ENCODE assay signal across 22 cellular contexts in the genomic region with DNA sequence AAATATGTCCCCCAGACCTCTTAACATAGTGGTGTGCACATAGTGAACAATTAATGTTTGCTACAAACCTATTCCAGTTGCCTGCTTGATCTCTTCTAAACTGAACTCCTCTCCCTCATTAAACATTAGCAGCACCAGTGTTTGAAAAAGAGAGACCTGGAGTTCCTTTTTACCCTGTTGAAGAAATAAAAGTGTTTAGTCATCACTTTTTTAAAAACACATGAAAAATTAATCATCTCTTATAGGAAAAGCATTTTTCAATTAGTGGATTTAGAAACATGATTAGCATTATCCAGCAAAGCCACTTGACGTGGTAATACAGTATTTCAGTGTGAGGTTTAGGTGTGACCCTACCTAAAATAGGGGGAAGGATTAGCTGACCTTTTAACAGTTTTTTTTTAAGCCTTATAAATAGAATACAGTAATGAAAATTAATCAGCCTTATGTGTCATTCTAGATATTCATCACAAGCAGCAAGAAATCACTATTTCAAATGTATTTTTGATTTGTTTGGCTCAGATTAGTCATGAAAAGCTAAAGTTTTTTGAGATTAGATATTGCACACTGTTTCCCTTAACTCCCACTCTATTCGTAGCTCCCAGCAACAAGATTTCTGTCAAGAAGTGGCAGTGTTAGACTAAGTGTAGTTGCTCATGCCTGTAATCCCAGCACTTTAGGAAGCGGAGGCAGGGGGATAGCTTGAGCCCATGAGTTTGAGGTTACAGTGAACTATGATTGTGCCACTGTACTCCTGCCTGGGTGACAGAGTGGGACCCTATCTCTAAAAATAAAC. TPM values are rescaled to one million over a fixed set of nuclear protein-coding genes. Genes with fewer than 3 reads are reported as not detected.
A peak's percentile ranks its signal among the peaks of the same experiment; 100 is the strongest.
DNase-seq lines count a peak whose midpoint lies in the region; ATAC-seq, FAIRE-seq and TF ChIP-seq lines count a peak whose summit lies in the region.
"Had no signal": no experiment of that assay in that cellular context is flagged by ENCODE, and none has a peak within 500 bp of the region (broad histone marks: within the 10 kb centered on the region; RNA-seq: fewer than 3 reads in every experiment).

No MANE protein-coding gene starts in this region.

- no peak overlapping the region for H4K91ac ChIP-seq in IMR-90 (ENCODE audit: insufficient read depth, low read depth, low read length)

- CTCF ChIA-PET in activated naive CD4-positive, alpha-beta T cell treated with anti-CD3 and anti-CD28 coated beads, Interleukin-2, amount 10 ng/mL, durations not matched to agents 7 days and 5 days (lab: Charles Lee): no interaction called here
- CTCF ChIA-PET in IMR-90 (lab: Yijun Ruan, JAX) (no interaction called here), K562 (lab: Yijun Ruan, JAX; ENCODE audit: low intra/inter-chr PET ratio) (no interaction called here), WTC11 (lab: Charles Lee) (no interaction called here)

- no peak overlapping the region for H3K4ac ChIP-seq in IMR-90 (ENCODE audit: low read depth, low read length)

- no peaks in the 10 kb centered on the region for H3K79me2 ChIP-seq in K562 (ENCODE audit: control insufficient read depth, insufficient read depth, low read length)

- no peak overlapping the region for H2BK15ac ChIP-seq in IMR-90 (ENCODE audit: low read depth, low read length)

- no peaks in the 10 kb centered on the region for H4K20me1 ChIP-seq in IMR-90 (ENCODE audit: insufficient read depth, low read length)
- no peaks in the 10 kb centered on the region for H4K20me1 ChIP-seq in K562 (replicated peaks; ENCODE audit: control insufficient read depth, insufficient read depth, low read length)

- DNase-seq in activated naive CD4-positive, alpha-beta T cell treated with anti-CD3 and anti-CD28 coated beads, Interleukin-2, amount 10 ng/mL, durations not matched to agents 7 days and 5 days: no peak
- DNase-seq in IMR-90 (no peak), K562 (ENCODE audit: extremely low read depth in 1 of 4, low spot score in 3 of 4) (no peak), dermis blood vessel endothelial cell (no peak), WTC11 (ENCODE audit: low spot score) (no peak)
- DNase-seq in stimulated activated effector memory CD8-positive, alpha-beta T cell treated with anti-CD3 and anti-CD28 coated beads, Interleukin-12 subunit alpha, Interleukin-12 subunit beta, amount 100 ng/mL, for 72 hours (ENCODE audit: low spot score in 2 of 2): no peak
- DNase-seq: Caco-2; CD8-positive, alpha-beta T cell; KG1; MM.1S; NCI-H2029; NCI-H446 treated with DMSO at 0.1 percent for 48 hours; NCI-H526; NCI-H82; NK-92 treated with Interleukin-12 subunit alpha and Interleukin-12 subunit beta, amount 100 ng/mL, for 24 hours; PC-3; SK-N-SH had no signal

- WGBS in IMR-90 (ENCODE audit: extremely low coverage in 2 of 2, insufficient read length in 1 of 2), 2 experiments: no CpG with 5 or more reads among the region's 3 CpGs
- WGBS in K562 (ENCODE audit: insufficient coverage, low coverage, missing lambda C conversion rate): 91% methylated on average over 3 of the region's 3 CpGs

- H3K4me3 ChIP-seq in IMR-90 (ENCODE audit: insufficient read depth, low read depth, low read length) (no peak overlapping the region), K562 (no peak overlapping the region)

- H3K27me3 ChIP-seq in IMR-90 (ENCODE audit: control insufficient read depth, insufficient read depth, low read length): no peaks in the 10 kb centered on the region
- H3K27me3 ChIP-seq in K562 (ENCODE audit: control insufficient read depth in 2 of 2, insufficient read depth in 2 of 2, low read length in 2 of 2): no peaks in the 10 kb centered on the region

- H3K36me3 ChIP-seq in IMR-90 (ENCODE audit: control insufficient read depth, insufficient read depth, low read length) (peaks cover 11% of the 10 kb centered on the region), K562 (ENCODE audit: control insufficient read depth, insufficient read depth, low read length) (peaks cover 91% of the 10 kb centered on the region; the same call in 2 of the 3 replicates)

- no peak overlapping the region for H4K5ac ChIP-seq in IMR-90 (ENCODE audit: low read depth, low read length)

- no peaks in the 10 kb centered on the region for H3K9me3 Mint-ChIP-seq in activated naive CD4-positive, alpha-beta T cell treated with anti-CD3 and anti-CD28 coated beads, Interleukin-2, amount 50 U/mL, for 24 hours
- no peaks in the 10 kb centered on the region for H3K9me3 Mint-ChIP-seq in activated naive CD4-positive, alpha-beta T cell treated with anti-CD3 and anti-CD28 coated beads, Interleukin-2, amount 10 ng/mL, durations not matched to agents 7 days and 5 days
- H3K9me3 Mint-ChIP-seq in stimulated activated effector memory CD8-positive, alpha-beta T cell treated with anti-CD3 and anti-CD28 coated beads, Interleukin-12 subunit alpha, Interleukin-12 subunit beta, amount 100 ng/mL, for 72 hours: no peaks in the 10 kb centered on the region
- H3K9me3 Mint-ChIP-seq in WTC11: no peaks in the 10 kb centered on the region
- H3K9me3 Mint-ChIP-seq: CD8-positive, alpha-beta T cell had no signal

- no peak overlapping the region for H3K4me3 Mint-ChIP-seq in activated naive CD4-positive, alpha-beta T cell treated with anti-CD3 and anti-CD28 coated beads, Interleukin-2, amount 50 U/mL, for 24 hours
- no peak overlapping the region for H3K4me3 Mint-ChIP-seq in activated naive CD4-positive, alpha-beta T cell treated with anti-CD3 and anti-CD28 coated beads, Interleukin-2, amount 10 ng/mL, durations not matched to agents 7 days and 5 days
- H3K4me3 Mint-ChIP-seq in stimulated activated effector memory CD8-positive, alpha-beta T cell treated with anti-CD3 and anti-CD28 coated beads, Interleukin-12 subunit alpha, Interleukin-12 subunit beta, amount 100 ng/mL, for 72 hours: no peak overlapping the region
- no peak overlapping the region for H3K4me3 Mint-ChIP-seq in WTC11
- H3K4me3 Mint-ChIP-seq: B cell; CD8-positive, alpha-beta T cell had no signal

- no peak for ATAC-seq in IMR-90 (ENCODE audit: low read depth)
- ATAC-seq in K562: no peak
- no peak for ATAC-seq in stimulated activated effector memory CD8-positive, alpha-beta T cell treated with anti-CD3 and anti-CD28 coated beads, Interleukin-12 subunit alpha, Interleukin-12 subunit beta, amount 100 ng/mL, for 72 hours
- ATAC-seq in WTC11: no peak
- ATAC-seq: CD8-positive, alpha-beta T cell; HCT116; PC-3 had no signal

- no peak for TF ChIP-seq EP300 in K562 (IDR thresholded peaks at IDR 0.05; ENCODE audit: low read length)

- H2BK5ac ChIP-seq in IMR-90 (ENCODE audit: low read depth, low read length, poor library complexity, severe bottlenecking): no peak overlapping the region

- no peak overlapping the region for H3K18ac ChIP-seq in IMR-90 (ENCODE audit: low read depth, low read length)

- H3K56ac ChIP-seq in IMR-90 (ENCODE audit: extremely low read depth, insufficient read depth, low read length): no peak overlapping the region

- intact Hi-C loops in IMR-90 (cut with micrococcal nuclease) (no loop called here), K562 (cut with micrococcal nuclease) (no loop called here)

- H3K4me1 Mint-ChIP-seq in activated naive CD4-positive, alpha-beta T cell treated with anti-CD3 and anti-CD28 coated beads, Interleukin-2, amount 50 U/mL, for 24 hours: no peaks in the 10 kb centered on the region
- H3K4me1 Mint-ChIP-seq in activated naive CD4-positive, alpha-beta T cell treated with anti-CD3 and anti-CD28 coated beads, Interleukin-2, amount 10 ng/mL, durations not matched to agents 7 days and 5 days: no peaks in the 10 kb centered on the region
- no peaks in the 10 kb centered on the region for H3K4me1 Mint-ChIP-seq in stimulated activated effector memory CD8-positive, alpha-beta T cell treated with anti-CD3 and anti-CD28 coated beads, Interleukin-12 subunit alpha, Interleukin-12 subunit beta, amount 100 ng/mL, for 72 hours
- no peaks in the 10 kb centered on the region for H3K4me1 Mint-ChIP-seq in WTC11

- no peak overlapping the region for H3K9ac ChIP-seq in IMR-90 (ENCODE audit: low read depth, low read length)
- no peak overlapping the region for H3K9ac ChIP-seq in K562 (ENCODE audit: insufficient read depth in 1 of 2, low read depth in 2 of 2, low read length in 2 of 2)
- H3K9ac ChIP-seq: SK-N-SH had no signal

- H2AFZ ChIP-seq in IMR-90 (replicated peaks; ENCODE audit: low read length, poor library complexity) (no peak overlapping the region), K562 (ENCODE audit: low read depth, low read length) (no peak overlapping the region)

- TF ChIP-seq RAD21 in IMR-90 (IDR thresholded peaks at IDR 0.05; ENCODE audit: low read length): no peak
- no peak for TF ChIP-seq RAD21 in K562 (CRISPR knock-in tag; conservative IDR thresholded peaks at IDR 0.05 in 1 of 2, IDR thresholded peaks at IDR 0.05 in 1 of 2)

- no peak for TF ChIP-seq CTCF in IMR-90 (conservative IDR thresholded peaks at IDR 0.05; ENCODE audit: low read depth, low read length)
- no peak for TF ChIP-seq CTCF in K562 (IDR thresholded peaks at IDR 0.05 in 2 of 3, conservative IDR thresholded peaks at IDR 0.05 in 1 of 3; ENCODE audit: insufficient read depth in 2 of 3, low read depth in 1 of 3, low read length in 3 of 3)
- no peak for TF ChIP-seq CTCF in WTC11 (IDR thresholded peaks at IDR 0.05)

- peak overlapping the region; percentile 86 for H3K27ac Mint-ChIP-seq in activated naive CD4-positive, alpha-beta T cell treated with anti-CD3 and anti-CD28 coated beads, Interleukin-2, amount 50 U/mL, for 24 hours
- H3K27ac Mint-ChIP-seq in activated naive CD4-positive, alpha-beta T cell treated with anti-CD3 and anti-CD28 coated beads, Interleukin-2, amount 10 ng/mL, durations not matched to agents 7 days and 5 days: no peak overlapping the region
- H3K27ac Mint-ChIP-seq in stimulated activated effector memory CD8-positive, alpha-beta T cell treated with anti-CD3 and anti-CD28 coated beads, Interleukin-12 subunit alpha, Interleukin-12 subunit beta, amount 100 ng/mL, for 72 hours: peak overlapping the region; percentile 61
- no peak overlapping the region for H3K27ac Mint-ChIP-seq in WTC11
- H3K27ac Mint-ChIP-seq: CD8-positive, alpha-beta T cell had no signal

- H3K9me3 ChIP-seq in IMR-90 (ENCODE audit: control insufficient read depth, insufficient read depth, low read length) (no peaks in the 10 kb centered on the region), K562 (replicated peaks; ENCODE audit: control insufficient read depth, insufficient read depth, low read depth, low read length) (no peaks in the 10 kb centered on the region)
- H3K9me3 ChIP-seq: Caco-2, SK-N-SH had no signal

- H3K4me1 ChIP-seq in IMR-90 (ENCODE audit: control insufficient read depth, insufficient read depth, low read length) (no peaks in the 10 kb centered on the region), K562 (replicated peaks in 1 of 2; ENCODE audit: control insufficient read depth in 2 of 2, insufficient read depth in 2 of 2, low read length in 2 of 2) (no peaks in the 10 kb centered on the region)
- H3K4me1 ChIP-seq: Caco-2 had no signal

- H2BK120ac ChIP-seq in IMR-90 (ENCODE audit: low read depth, low read length): no peak overlapping the region

- BruUV-seq in IMR-90 (replicated peaks; lab: Mats Ljungman, UMichigan) (no TSS peak), K562 (replicated peaks; lab: Mats Ljungman, UMichigan) (no TSS peak)

- H3K27ac ChIP-seq in IMR-90 (ENCODE audit: insufficient read depth, low read length) (no peak overlapping the region), K562 (ENCODE audit: extremely low read depth, low read depth, low read length) (no peak overlapping the region)
- H3K27ac ChIP-seq: C4-2B had no signal

- H3K36me3 Mint-ChIP-seq in activated naive CD4-positive, alpha-beta T cell treated with anti-CD3 and anti-CD28 coated beads, Interleukin-2, amount 50 U/mL, for 24 hours: peaks cover 9% of the 10 kb centered on the region
- peaks cover 28% of the 10 kb centered on the region for H3K36me3 Mint-ChIP-seq in activated naive CD4-positive, alpha-beta T cell treated with anti-CD3 and anti-CD28 coated beads, Interleukin-2, amount 10 ng/mL, durations not matched to agents 7 days and 5 days
- H3K36me3 Mint-ChIP-seq in stimulated activated effector memory CD8-positive, alpha-beta T cell treated with anti-CD3 and anti-CD28 coated beads, Interleukin-12 subunit alpha, Interleukin-12 subunit beta, amount 100 ng/mL, for 72 hours: peaks cover 92% of the 10 kb centered on the region
- peaks cover 32% of the 10 kb centered on the region for H3K36me3 Mint-ChIP-seq in WTC11

- no peaks in the 10 kb centered on the region for H3K27me3 Mint-ChIP-seq in activated naive CD4-positive, alpha-beta T cell treated with anti-CD3 and anti-CD28 coated beads, Interleukin-2, amount 50 U/mL, for 24 hours
- no peaks in the 10 kb centered on the region for H3K27me3 Mint-ChIP-seq in activated naive CD4-positive, alpha-beta T cell treated with anti-CD3 and anti-CD28 coated beads, Interleukin-2, amount 10 ng/mL, durations not matched to agents 7 days and 5 days
- no peaks in the 10 kb centered on the region for H3K27me3 Mint-ChIP-seq in WTC11 (ENCODE audit: low read depth)
- H3K27me3 Mint-ChIP-seq: B cell had no signal

- no peak overlapping the region for H2AK9ac ChIP-seq in IMR-90 (replicated peaks; ENCODE audit: low read depth, low read length, poor library complexity)

- H3K4me2 ChIP-seq in IMR-90 (ENCODE audit: low read depth, low read length) (no peak overlapping the region), K562 (ENCODE audit: insufficient read depth, low read length) (no peak overlapping the region)
- H3K4me2 ChIP-seq: SK-N-SH had no signal

- H3K23ac ChIP-seq in IMR-90 (ENCODE audit: low read depth, low read length): no peak overlapping the region

- in situ Hi-C loops in IMR-90 (cut with MboI; ENCODE audit: low sequenced_read_pairs): no loop called here
- in situ Hi-C loops in K562 (cut with MboI): no loop called here

- dilution Hi-C loops in IMR-90 (cut with HindIII; ENCODE audit: low sequenced_read_pairs, unreplicated experiment): no loop called here

- no peaks in the 10 kb centered on the region for H3K9me1 ChIP-seq in IMR-90 (ENCODE audit: insufficient read depth, low read length)
- no peaks in the 10 kb centered on the region for H3K9me1 ChIP-seq in K562 (ENCODE audit: control insufficient read depth, insufficient read depth, low read length)

- no peak overlapping the region for H4K8ac ChIP-seq in IMR-90 (ENCODE audit: low read depth in 2 of 2, low read length in 2 of 2)

- H3K14ac ChIP-seq in IMR-90 (replicated peaks; ENCODE audit: low read depth, low read length): no peak overlapping the region

- no peak overlapping the region for H2AK5ac ChIP-seq in IMR-90 (ENCODE audit: low read depth, low read length)

- H3K79me1 ChIP-seq in IMR-90 (ENCODE audit: low read depth in 1 of 2, low read length in 2 of 2): no peaks in the 10 kb centered on the region

- H2BK20ac ChIP-seq in IMR-90 (ENCODE audit: low read depth, low read length): no peak overlapping the region

- TF ChIP-seq POLR2A in IMR-90 (IDR thresholded peaks at IDR 0.05; ENCODE audit: low read depth, low read length) (no peak), K562 (conservative IDR thresholded peaks at IDR 0.05) (no peak)

- POLR2A ChIA-PET in IMR-90 (lab: Charles Lee; ENCODE audit: unreplicated experiment) (no interaction called here), K562 (lab: Yijun Ruan, JAX) (no interaction called here), WTC11 (lab: Charles Lee) (no interaction called here)

- FAIRE-seq in K562 (lab: Jason Lieb, UNC): no peak
- FAIRE-seq: G401.6 had no signal

RNA-seq across cellular contexts. Expression of a gene that starts 26.2 kb away (rescaled TPM):
- total RNA-seq in IMR-90 (2012; rRNA removed) (19.4 and 33.1 TPM in 2 replicates), K562 (2014; rRNA removed) (14.7 and 15.0 TPM in 2 replicates), K562 (2014; rRNA removed; fragmentation: Illumina TruSeq; extraction: Trizol) (41.5 and 49.0 TPM in 2 replicates), K562 (2015; rRNA removed; fragmentation: Illumina TruSeq; extraction: Trizol) (35.4 and 37.5 TPM in 2 replicates), K562 (2021) (40.9 and 43.2 TPM in 2 replicates), dermis blood vessel endothelial cell (39.3 and 92.6 TPM in 2 replicates), WTC11 (2021) (38.9 to 42.3 TPM (median 42.3 TPM) in 3 replicates)
- polyA plus RNA-seq in IMR-90 (2012; rRNA removed) (21.1 and 30.9 TPM in 2 replicates), K562 (2011; rRNA removed) (41.7 and 51.7 TPM in 2 replicates), K562 (2014; fragmentation: Illumina TruSeq; extraction: Trizol) (33.9 and 39.0 TPM in 2 replicates), K562 (2014; fragmentation: Nextera tagmentation; extraction: Ambion mirVana) (10 to 100 TPM; 15.5 to 23.6 TPM), K562 (2014; rRNA removed) (25.8 and 33.5 TPM in 2 replicates)
- 9.7 and 11.3 TPM in 2 replicates for polyA plus RNA-seq in IMR-90 (2012; cell fraction: cytosol; rRNA removed)
- polyA plus RNA-seq in IMR-90 (2012; cell fraction: nucleus; rRNA removed; ENCODE audit: low replicate concordance): 22.0 and 63.6 TPM in 2 replicates
- total RNA-seq in K562 (2011; cell fraction: chromatin; rRNA removed; ENCODE audit: low replicate concordance): 26.9 and 40.8 TPM in 2 replicates
- 6.5 and 8.3 TPM in 2 replicates for total RNA-seq in K562 (2011; cell fraction: nucleolus; rRNA removed)
- 12.4 and 16.1 TPM in 2 replicates for total RNA-seq in K562 (2011; cell fraction: nucleoplasm; rRNA removed)
- polyA plus RNA-seq in K562 (2011; cell fraction: cytosol; rRNA removed): 15.0 and 21.1 TPM in 2 replicates
- polyA plus RNA-seq in K562 (2011; cell fraction: nucleus; rRNA removed): 29.9 and 30.6 TPM in 2 replicates
- polyA plus RNA-seq in K562 (2012): 31.8 and 38.6 TPM in 2 replicates
- 69.6 and 78.1 TPM in 2 replicates for polyA minus RNA-seq in K562 (2011; rRNA and poly(A)+ RNA removed)
- polyA minus RNA-seq in K562 (2011; cell fraction: cytosol; rRNA and poly(A)+ RNA removed): 21.6 and 31.1 TPM in 2 replicates
- polyA minus RNA-seq in K562 (2011; cell fraction: nucleus; rRNA and poly(A)+ RNA removed): 12.4 and 23.2 TPM in 2 replicates

Comparison
In these comparisons a context has a peak if more than half of its experiments do, and no peak if none do; other contexts are left out.
1. H3K27ac Mint-ChIP-seq: peak in activated naive CD4-positive, alpha-beta T cell treated with anti-CD3 and anti-CD28 coated beads, Interleukin-2, amount 50 U/mL, for 24 hours (single experiment) and stimulated activated effector memory CD8-positive, alpha-beta T cell treated with anti-CD3 and anti-CD28 coated beads, Interleukin-12 subunit alpha, Interleukin-12 subunit beta, amount 100 ng/mL, for 72 hours (single experiment); none in activated naive CD4-positive, alpha-beta T cell treated with anti-CD3 and anti-CD28 coated beads, Interleukin-2, amount 10 ng/mL, durations not matched to agents 7 days and 5 days (single experiment) and WTC11 (single experiment).